ENCODE assay signal across 2 cellular contexts in the genomic region with DNA sequence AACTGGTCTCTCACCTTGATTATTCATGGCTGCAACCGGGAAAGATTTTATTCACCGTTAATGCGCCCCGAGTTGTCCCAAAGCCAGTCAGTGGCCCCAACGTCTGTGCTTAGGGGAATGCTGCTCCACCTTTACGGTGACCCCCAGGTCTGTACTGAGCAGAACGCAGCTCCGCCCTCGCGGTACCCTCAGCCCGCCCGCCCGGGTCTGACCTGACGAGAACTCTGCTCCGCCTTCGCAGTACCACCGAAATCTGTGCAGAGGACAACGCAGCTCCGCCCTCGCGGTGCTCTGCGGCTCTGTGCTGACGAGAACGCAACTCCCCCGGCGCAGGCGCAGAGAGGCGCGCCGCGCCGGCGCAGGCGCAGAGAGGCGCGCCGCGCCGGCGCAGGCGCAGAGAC.
TF ChIP-seq lines count a peak whose summit lies in the region.

No MANE protein-coding gene starts in this region.

TF ChIP-seq in K562, 482 proteins besides CTCF, POLR2A, EP300 and RAD21:
- TF ChIP-seq, protein P1, sequence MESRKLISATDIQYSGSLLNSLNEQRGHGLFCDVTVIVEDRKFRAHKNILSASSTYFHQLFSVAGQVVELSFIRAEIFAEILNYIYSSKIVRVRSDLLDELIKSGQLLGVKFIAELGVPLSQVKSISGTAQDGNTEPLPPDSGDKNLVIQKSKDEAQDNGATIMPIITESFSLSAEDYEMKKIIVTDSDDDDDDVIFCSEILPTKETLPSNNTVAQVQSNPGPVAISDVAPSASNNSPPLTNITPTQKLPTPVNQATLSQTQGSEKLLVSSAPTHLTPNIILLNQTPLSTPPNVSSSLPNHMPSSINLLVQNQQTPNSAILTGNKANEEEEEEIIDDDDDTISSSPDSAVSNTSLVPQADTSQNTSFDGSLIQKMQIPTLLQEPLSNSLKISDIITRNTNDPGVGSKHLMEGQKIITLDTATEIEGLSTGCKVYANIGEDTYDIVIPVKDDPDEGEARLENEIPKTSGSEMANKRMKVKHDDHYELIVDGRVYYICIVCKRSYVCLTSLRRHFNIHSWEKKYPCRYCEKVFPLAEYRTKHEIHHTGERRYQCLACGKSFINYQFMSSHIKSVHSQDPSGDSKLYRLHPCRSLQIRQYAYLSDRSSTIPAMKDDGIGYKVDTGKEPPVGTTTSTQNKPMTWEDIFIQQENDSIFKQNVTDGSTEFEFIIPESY (CRISPR knock-in tag; IDR thresholded peaks at IDR 0.05), result peak; percentile 54; the same call in 1 of the 2 replicates
- peak; percentile 59; the same call in 1 of the 2 replicates for TF ChIP-seq MCM3 (IDR thresholded peaks at IDR 0.05)

TF ChIP-seq in HepG2, 621 proteins besides CTCF, POLR2A, EP300 and RAD21:
- TF ChIP-seq, protein P2, sequence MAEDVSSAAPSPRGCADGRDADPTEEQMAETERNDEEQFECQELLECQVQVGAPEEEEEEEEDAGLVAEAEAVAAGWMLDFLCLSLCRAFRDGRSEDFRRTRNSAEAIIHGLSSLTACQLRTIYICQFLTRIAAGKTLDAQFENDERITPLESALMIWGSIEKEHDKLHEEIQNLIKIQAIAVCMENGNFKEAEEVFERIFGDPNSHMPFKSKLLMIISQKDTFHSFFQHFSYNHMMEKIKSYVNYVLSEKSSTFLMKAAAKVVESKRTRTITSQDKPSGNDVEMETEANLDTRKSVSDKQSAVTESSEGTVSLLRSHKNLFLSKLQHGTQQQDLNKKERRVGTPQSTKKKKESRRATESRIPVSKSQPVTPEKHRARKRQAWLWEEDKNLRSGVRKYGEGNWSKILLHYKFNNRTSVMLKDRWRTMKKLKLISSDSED (CRISPR knock-in tag; IDR thresholded peaks at IDR 0.05), result peak; percentile 53; the same call in 1 of the 2 replicates
